26 cellular contexts compared by ENCODE assay signal in the genomic region with DNA sequence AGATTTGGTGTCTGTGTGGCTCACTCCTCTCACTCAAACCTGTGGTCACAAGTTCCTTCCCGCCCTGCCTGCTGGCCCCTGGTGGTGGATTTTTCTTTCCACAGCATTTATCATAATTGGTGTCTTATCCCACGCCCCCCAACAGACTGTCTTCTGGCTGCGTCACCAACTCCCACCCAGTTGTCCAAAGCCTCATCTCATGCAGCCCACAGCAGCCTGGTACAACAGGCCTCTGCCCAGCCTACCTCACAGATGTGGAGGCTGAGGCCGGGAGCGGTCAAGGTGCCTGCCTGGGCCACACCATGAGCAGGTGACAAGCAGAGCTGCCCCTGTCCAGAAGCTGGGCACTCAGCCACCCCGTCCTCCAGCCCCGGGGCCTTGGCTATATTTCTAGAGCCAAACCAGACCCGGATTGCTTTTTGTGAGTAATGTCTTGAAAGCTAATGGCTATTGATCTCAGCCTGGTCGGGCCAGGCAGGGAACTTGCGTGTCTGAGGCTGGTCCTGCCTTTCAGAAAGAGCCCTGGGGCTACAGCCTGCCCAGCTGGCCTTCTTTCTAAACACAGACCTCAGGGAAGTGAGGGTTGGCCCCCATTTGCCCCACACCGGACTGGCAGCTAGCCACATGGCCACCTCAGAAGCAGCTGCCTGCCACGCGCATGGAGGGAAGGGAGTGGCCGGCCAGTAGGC. TPM values are rescaled to one million over a fixed set of nuclear protein-coding genes. Genes with fewer than 3 reads are reported as not detected.
A peak's percentile ranks its signal among the peaks of the same experiment; 100 is the strongest.
DNase-seq lines count a peak whose midpoint lies in the region; ATAC-seq and TF ChIP-seq lines count a peak whose summit lies in the region.
"Had no signal": no experiment of that assay in that cellular context is flagged by ENCODE, and none has a peak within 500 bp of the region (broad histone marks: within the 10 kb centered on the region; RNA-seq: fewer than 3 reads in every experiment).

No MANE protein-coding gene starts in this region.

- H3K4me3 Mint-ChIP-seq in chondrocyte (ENCODE audit: unreplicated experiment), result no peak overlapping the region
- H3K4me3 Mint-ChIP-seq: activated B cell treated with CpG ODN at 0.5 μM for 24 hours; naive thymus-derived CD4-positive, alpha-beta T cell had no signal

- H3K27ac ChIP-seq in osteoblast (ENCODE audit: low read depth, low read length) (no peak overlapping the region), OCI-LY7 (ENCODE audit: low read depth, low read length, poor library complexity, severe bottlenecking) (no peak overlapping the region)
- H3K27ac ChIP-seq: 22Rv1, left lung, ovary, right lobe of liver, stomach had no signal

- H3K36me3 Mint-ChIP-seq in chondrocyte (ENCODE audit: low read depth), result peaks cover 1% of the 10 kb centered on the region

- H3K4me2 ChIP-seq in osteoblast (ENCODE audit: insufficient read depth, low read length), result no peak overlapping the region
- H3K4me2 ChIP-seq in OCI-LY7 (ENCODE audit: low read length), result no peak overlapping the region

- CTCF ChIA-PET in OCI-LY7 (lab: Charles Lee; ENCODE audit: unreplicated experiment), result interaction anchor here (0.6 kb wide), 2 partner anchors 13 to 37 kb away, joined by 3 read pairs; no protein-coding TSS in a partner anchor

- no peak for ATAC-seq in HG02884 (IDR thresholded peaks at IDR 0.05; ENCODE audit: unreplicated experiment)
- ATAC-seq: left lung; naive thymus-derived CD4-positive, alpha-beta T cell had no signal

- TF ChIP-seq CTCF in chondrocyte (IDR thresholded peaks at IDR 0.05) (no peak), osteoblast (IDR thresholded peaks at IDR 0.05; ENCODE audit: extremely low read depth, low read depth, low read length) (no peak), OCI-LY7 (conservative IDR thresholded peaks at IDR 0.05; ENCODE audit: low read length) (no peak)

- H3K36me3 ChIP-seq in osteoblast (ENCODE audit: insufficient read depth, low read length) (no peaks in the 10 kb centered on the region), OCI-LY7 (ENCODE audit: insufficient read depth, low read length) (peaks cover 7% of the 10 kb centered on the region; the same call in 1 of the 2 replicates)
- H3K36me3 ChIP-seq: ovary, right lobe of liver had no signal

- no peaks in the 10 kb centered on the region for H3K9me2 ChIP-seq in OCI-LY7 (ENCODE audit: insufficient read depth, low read length)

- H2AFZ ChIP-seq in osteoblast (ENCODE audit: low read length) (no peak overlapping the region), OCI-LY7 (ENCODE audit: low read length) (no peak overlapping the region)

- H3K4me1 ChIP-seq in osteoblast (ENCODE audit: insufficient read depth, low read length) (no peaks in the 10 kb centered on the region), OCI-LY7 (ENCODE audit: insufficient read depth, low read length, poor library complexity, severe bottlenecking) (no peaks in the 10 kb centered on the region)
- H3K4me1 ChIP-seq: left lung, right lobe of liver had no signal

- H3K27me3 Mint-ChIP-seq in chondrocyte (ENCODE audit: low read depth), result peaks cover 24% of the 10 kb centered on the region
- H3K27me3 Mint-ChIP-seq: activated B cell treated with CpG ODN at 0.5 μM for 24 hours; CD4-positive, alpha-beta memory T cell; naive thymus-derived CD4-positive, alpha-beta T cell had no signal

- H4K20me1 ChIP-seq in osteoblast (ENCODE audit: insufficient read depth, low read length) (peaks cover 11% of the 10 kb centered on the region), OCI-LY7 (ENCODE audit: insufficient read depth, low read length) (no peaks in the 10 kb centered on the region)

- POLR2A ChIA-PET in OCI-LY7 (lab: Charles Lee), result no interaction called here

- H3K79me2 ChIP-seq in osteoblast (ENCODE audit: insufficient read depth, low read length), result no peaks in the 10 kb centered on the region
- no peaks in the 10 kb centered on the region for H3K79me2 ChIP-seq in OCI-LY7 (ENCODE audit: insufficient read depth, low read depth, low read length)

- no peaks in the 10 kb centered on the region for H3K9me3 Mint-ChIP-seq in chondrocyte (ENCODE audit: low read depth)
- H3K9me3 Mint-ChIP-seq: activated B cell treated with CpG ODN at 0.5 μM for 24 hours; CD4-positive, alpha-beta memory T cell; naive thymus-derived CD4-positive, alpha-beta T cell had no signal

- peaks cover 7% of the 10 kb centered on the region for H3K4me1 Mint-ChIP-seq in chondrocyte (ENCODE audit: low read depth)
- H3K4me1 Mint-ChIP-seq: activated B cell treated with CpG ODN at 0.5 μM for 24 hours had no signal

- intact Hi-C loops in OCI-LY7 (cut with micrococcal nuclease; ENCODE audit: unreplicated experiment), result no loop called here

- H3K27me3 ChIP-seq in osteoblast (ENCODE audit: insufficient read depth, low read length), result no peaks in the 10 kb centered on the region
- H3K27me3 ChIP-seq: left lung, ovary, right lobe of liver had no signal

- no peak overlapping the region for H3K27ac Mint-ChIP-seq in chondrocyte (ENCODE audit: unreplicated experiment)
- H3K27ac Mint-ChIP-seq: activated B cell treated with CpG ODN at 0.5 μM for 24 hours had no signal

- no TSS peak for BruUV-seq in OCI-LY7 (replicated peaks; lab: Mats Ljungman, UMichigan)

- DNase-seq in DMS153 (lab: John Stamatoyannopoulos, UW) (peak; percentile 8), DMS153 treated with DMSO at 0.1 percent for 48 hours (lab: John Stamatoyannopoulos, UW; ENCODE audit: unreplicated experiment) (no peak), NCI-H146 treated with DMSO at 0.1 percent for 48 hours (lab: John Stamatoyannopoulos, UW; ENCODE audit: unreplicated experiment) (peak; percentile 13), chondrocyte (ENCODE audit: low spot score) (peak; percentile 82), osteoblast (ENCODE audit: insufficient read length, low spot score, missing footprints) (peak; percentile 66), OCI-LY7 (ENCODE audit: low spot score) (no peak), NCI-H1417 treated with DMSO at 0.1 percent for 48 hours (lab: John Stamatoyannopoulos, UW) (no peak)
- DNase-seq: activated B cell treated with CpG ODN at 0.5 μM for 24 hours; CD4-positive, alpha-beta memory T cell; DMS53; effector CD4-positive, alpha-beta T cell; erythroblast; foreskin fibroblast; GDM1; GOT3; mesendoderm; naive thymus-derived CD4-positive, alpha-beta T cell; NCI-H526 treated with DMSO at 0.1 percent for 48 hours; ovary; right lobe of liver; stomach; T1000; trophoblast cell had no signal

- H3K4me3 ChIP-seq in osteoblast (ENCODE audit: insufficient read depth, low read length) (no peak overlapping the region), OCI-LY7 (ENCODE audit: low read depth, low read length, poor library complexity, severe bottlenecking) (no peak overlapping the region)
- H3K4me3 ChIP-seq: left lung, ovary, right lobe of liver, stomach had no signal

- H3K9me3 ChIP-seq in osteoblast (ENCODE audit: low read depth, low read length) (no peaks in the 10 kb centered on the region), OCI-LY7 (ENCODE audit: low read length) (no peaks in the 10 kb centered on the region)
- H3K9me3 ChIP-seq: left lung, ovary, right lobe of liver, stomach had no signal

RNA-seq across cellular contexts. Expression of a gene that starts 2.6 kb away (rescaled TPM):
- total RNA-seq in chondrocyte (4.2 to 7.3 TPM (median 5.2 TPM) in 3 replicates), osteoblast (5.0 and 5.8 TPM in 2 replicates), OCI-LY7 (2022) (120 and 133 TPM in 2 replicates)
- 42.1 and 46.7 TPM in 2 replicates for total RNA-seq in OCI-LY7 (2014; rRNA removed; shearing (Covaris generic))

RNA-seq across cellular contexts. Expression of a gene that starts 56.1 kb away (rescaled TPM):
- total RNA-seq in chondrocyte (7.6 to 11.9 TPM (median 8.7 TPM) in 3 replicates), osteoblast (6.5 and 8.0 TPM in 2 replicates), OCI-LY7 (2022) (23.0 and 24.2 TPM in 2 replicates)
- total RNA-seq in OCI-LY7 (2014; rRNA removed; shearing (Covaris generic)), result 9.2 and 13.4 TPM in 2 replicates

Comparison
In these comparisons a context has a peak if more than half of its experiments do, and no peak if none do; other contexts are left out.
1. DNase-seq: peak in DMS153 (single experiment), NCI-H146 treated with DMSO at 0.1 percent for 48 hours (single experiment), chondrocyte (single experiment) and osteoblast (single experiment); none in DMS153 treated with DMSO at 0.1 percent for 48 hours (single experiment), OCI-LY7 (single experiment) and NCI-H1417 treated with DMSO at 0.1 percent for 48 hours (single experiment).